In genomic region chr13:108984251-108984920, GRCh38 we compare ENCODE assay signal across 23 cellular contexts.
"Had no signal": no experiment of that assay in that cellular context is flagged by ENCODE, and none has a peak within 500 bp of the region (broad histone marks: within the 10 kb centered on the region; RNA-seq: fewer than 3 reads in every experiment).

No MANE protein-coding gene starts in this region.

- H3K4me3 ChIP-seq: left ventricle myocardium inferior, lung, neural progenitor cell, ovary, right atrium auricular region, right lobe of liver, smooth muscle cell, stomach, testis, thyroid gland, transverse colon, upper lobe of left lung, vagina had no signal

- DNase-seq: kidney; left ventricle myocardium inferior; mesendoderm; naive B cell; natural killer cell; nephron progenitor cell; occipital lobe; ovary; right lobe of liver; stimulated activated CD4-positive, alpha-beta T cell treated with anti-CD3 and anti-CD28 coated beads, Interleukin-2, amount 100 ng/mL, for 24 hours; stimulated activated CD4-positive, alpha-beta T cell treated with anti-CD3 and anti-CD28 coated beads, Interleukin-4, amount 100 ng/mL, for 1 hour; stimulated activated naive B cell treated with anti-CD40 and anti-IgM and Interleukin-4, amounts not matched to agents 10 μg/mL and 1 μg/mL and 100 μg/mL, for 72 hours; stimulated activated naive CD8-positive, alpha-beta T cell treated with anti-CD3 and anti-CD28 coated beads, Interleukin-15, Interleukin-2, amounts not matched to agents 100 U/mL and 50 U/mL, for 24 hours; stomach; testis; thyroid gland; transverse colon; upper lobe of left lung had no signal
